ENCODE assay signal across 9 cellular contexts in genomic region chr22:44026066-44026629, GRCh38. TPM values are rescaled to one million over a fixed set of nuclear protein-coding genes. Genes with fewer than 3 reads are reported as not detected.
A peak's percentile ranks its signal among the peaks of the same experiment; 100 is the strongest.
DNase-seq lines count a peak whose midpoint lies in the region; ATAC-seq, FAIRE-seq and TF ChIP-seq lines count a peak whose summit lies in the region.
"Had no signal": no experiment of that assay in that cellular context is flagged by ENCODE, and none has a peak within 500 bp of the region (broad histone marks: within the 10 kb centered on the region; RNA-seq: fewer than 3 reads in every experiment).

No MANE protein-coding gene starts in this region.

- H3K27me3 Mint-ChIP-seq in effector memory CD8-positive, alpha-beta T cell = no peaks in the 10 kb centered on the region

- no peak for ATAC-seq in effector memory CD8-positive, alpha-beta T cell (replicated peaks)
- ATAC-seq in gastrocnemius medialis (no peak), GM18498 (IDR thresholded peaks at IDR 0.05; ENCODE audit: unreplicated experiment) (no peak)

- TF ChIP-seq POLR2A in gastrocnemius medialis (IDR thresholded peaks at IDR 0.05) = no peak
- no peak for TF ChIP-seq POLR2A in GM12892 (IDR thresholded peaks at IDR 0.05; ENCODE audit: low read depth, low read length)

- peak overlapping the region; percentile 95 to 97 for H3K27ac Mint-ChIP-seq in effector memory CD8-positive, alpha-beta T cell

- no peaks in the 10 kb centered on the region for H4K20me1 ChIP-seq in OCI-LY1 (ENCODE audit: insufficient read depth, low read length)

- H3K36me3 ChIP-seq in OCI-LY1 (ENCODE audit: insufficient read depth, low read length) (peaks cover 2% of the 10 kb centered on the region; the same call in 1 of the 2 replicates), gastrocnemius medialis (no peaks in the 10 kb centered on the region)

- peak overlapping the region; percentile 66 for H3K4me2 ChIP-seq in OCI-LY1 (ENCODE audit: low read length)

- no peak overlapping the region for H2AFZ ChIP-seq in OCI-LY1 (ENCODE audit: low read length)

- peaks cover 13% of the 10 kb centered on the region for H3K36me3 Mint-ChIP-seq in effector memory CD8-positive, alpha-beta T cell (ENCODE audit: insufficient read depth)

- H3K27ac ChIP-seq in OCI-LY1 (ENCODE audit: low read depth, low read length, poor library complexity, severe bottlenecking) (peak overlapping the region; percentile 84), gastrocnemius medialis (peak overlapping the region; percentile 94 to 98 (median 97))

- no peaks in the 10 kb centered on the region for H3K9me3 ChIP-seq in OCI-LY1 (ENCODE audit: low read length)
- no peaks in the 10 kb centered on the region for H3K9me3 ChIP-seq in gastrocnemius medialis

- peak overlapping the region; percentile 39; the same call in 1 of the 2 replicates for H3K9ac ChIP-seq in OCI-LY1 (ENCODE audit: low read length)

- intact Hi-C loops in gastrocnemius medialis (cut with DNase I; ENCODE audit: low total_unique reads) = no loop called here

- H3K4me1 ChIP-seq in OCI-LY1 (ENCODE audit: insufficient read depth, low read length, severe bottlenecking) = peaks cover 77% of the 10 kb centered on the region
- H3K4me1 ChIP-seq in gastrocnemius medialis = peaks cover 81 to 88% of the 10 kb centered on the region in 2 donors

- H3K9me3 Mint-ChIP-seq in effector memory CD8-positive, alpha-beta T cell = no peaks in the 10 kb centered on the region

- TF ChIP-seq CTCF in OCI-LY1 (IDR thresholded peaks at IDR 0.05; ENCODE audit: low read length) (no peak), gastrocnemius medialis (IDR thresholded peaks at IDR 0.05 in 4 of 5, conservative IDR thresholded peaks at IDR 0.05 in 1 of 5) (no peak), GM13976 (IDR thresholded peaks at IDR 0.05; ENCODE audit: borderline replicate concordance, control extremely low read depth, extremely low read depth, insufficient read depth, missing control alignments) (no peak)

- FAIRE-seq in GM12892 (lab: Jason Lieb, UNC) = no peak

- H3K9me2 ChIP-seq in OCI-LY1 (ENCODE audit: low read depth, low read length) = no peaks in the 10 kb centered on the region

- DNase-seq in EH (ENCODE audit: low read depth) (peak; percentile 20), gastrocnemius medialis (no peak), GM13976 (ENCODE audit: low spot score) (no peak), GM12892 (ENCODE audit: insufficient read length) (no peak), NCI-H226 (no peak)
- no peak for DNase-seq in effector memory CD8-positive, alpha-beta T cell
- DNase-seq: NCI-H1417 had no signal

- H3K79me2 ChIP-seq in OCI-LY1 (ENCODE audit: insufficient read depth, low read length) = peaks cover 29% of the 10 kb centered on the region

- no peaks in the 10 kb centered on the region for H3F3A ChIP-seq in OCI-LY1 (ENCODE audit: insufficient read depth, low read length)

- H3K4me3 Mint-ChIP-seq in effector memory CD8-positive, alpha-beta T cell = peak overlapping the region; percentile 74 to 80

- peaks cover 33 to 40% of the 10 kb centered on the region in 2 donors for H3K4me1 Mint-ChIP-seq in effector memory CD8-positive, alpha-beta T cell (ENCODE audit: low read depth in 2 of 2)

- H3K4me3 ChIP-seq in OCI-LY1 (ENCODE audit: low read depth, low read length, poor library complexity, severe bottlenecking) = peak overlapping the region; percentile 64
- peak overlapping the region; percentile 49 to 79 (median 66) for H3K4me3 ChIP-seq in gastrocnemius medialis

- H3K27me3 ChIP-seq in OCI-LY1 (ENCODE audit: insufficient read depth, low read length) (no peaks in the 10 kb centered on the region), gastrocnemius medialis (no peaks in the 10 kb centered on the region)

- in situ Hi-C loops in gastrocnemius medialis (cut with MboI; ENCODE audit: low sequenced_read_pairs in 4 of 4) = loop anchor here in 1 of 4 donors (10.0 kb wide), 1 partner anchor 59 kb away; no protein-coding TSS in a partner anchor
- in situ Hi-C loops in GM13976 (cut with MboI; ENCODE audit: low sequenced_read_pairs, unreplicated experiment) = no loop called here

RNA-seq across cellular contexts. Expression of gene PARVB, which starts 2.0 kb away (rescaled TPM):
- total RNA-seq in gastrocnemius medialis = 100 to 1,000 TPM; 120 to 201 (median 147) TPM
- polyA plus RNA-seq in GM12892 (2012; ENCODE audit: missing spikeins) = 145 TPM
